8 cellular contexts compared by ENCODE assay signal in genomic region chr13:26186995-26187394, GRCh38. TPM values are rescaled to one million over a fixed set of nuclear protein-coding genes. Genes with fewer than 3 reads are reported as not detected.
DNase-seq lines count a peak whose midpoint lies in the region; ATAC-seq and TF ChIP-seq lines count a peak whose summit lies in the region.

No MANE protein-coding gene starts in this region.

- H3K36me3 ChIP-seq in CD8-positive, alpha-beta T cell (ENCODE audit: insufficient read depth, low read length), result no peaks in the 10 kb centered on the region
- H3K36me3 ChIP-seq in OCI-LY3 (replicated peaks; ENCODE audit: low read depth, low read length), result peaks cover 14% of the 10 kb centered on the region
- no peaks in the 10 kb centered on the region for H3K36me3 ChIP-seq in neuron (ENCODE audit: insufficient read depth, low read length)

- no peaks in the 10 kb centered on the region for H3K27me3 ChIP-seq in CD8-positive, alpha-beta T cell (ENCODE audit: insufficient read depth, low read length)
- H3K27me3 ChIP-seq in OCI-LY3 (ENCODE audit: low read depth, low read length) (no peaks in the 10 kb centered on the region), neuron (ENCODE audit: insufficient read depth, low read length) (no peaks in the 10 kb centered on the region)

- ATAC-seq in CD8-positive, alpha-beta T cell, result no peak
- ATAC-seq in esophagus mucosa (no peak), HG03039 (IDR thresholded peaks at IDR 0.05; ENCODE audit: unreplicated experiment) (no peak)

- peaks cover 15% of the 10 kb centered on the region for H3K36me3 Mint-ChIP-seq in CD8-positive, alpha-beta T cell

- intact Hi-C loops in CD8-positive, alpha-beta T cell (cut with DNase I, micrococcal nuclease), result loop anchor here (1.0 to 10.0 kb wide), 9 partner anchors 33 to 1238 kb away; partner anchors contain the start of genes CDK8 (in 2 of the 2), GTF3A (in 1 of the 2), MTMR6 (in 1 of the 2) and NUP58 (in 1 of the 2)

- DNase-seq in CD8-positive, alpha-beta T cell, result no peak
- peak; percentile 4 for DNase-seq in effector CD4-positive, alpha-beta T cell
- DNase-seq in stimulated activated CD4-positive, alpha-beta T cell treated with anti-CD3 and anti-CD28 coated beads, Interleukin-4, amount 100 ng/mL, for 1 hour, result no peak
- no peak for DNase-seq in islet precursor cell

- H4K20me1 ChIP-seq in OCI-LY3 (ENCODE audit: insufficient read depth, low read length), result no peaks in the 10 kb centered on the region

- peak overlapping the region; percentile 69 for H3K4me2 ChIP-seq in OCI-LY3 (ENCODE audit: low read length)

- H3K9ac ChIP-seq in OCI-LY3 (ENCODE audit: low read length), result no peak overlapping the region

- H3K4me1 ChIP-seq in CD8-positive, alpha-beta T cell (ENCODE audit: insufficient read depth, low read length), result peaks cover 9% of the 10 kb centered on the region
- H3K4me1 ChIP-seq in OCI-LY3 (ENCODE audit: low read length), result peaks cover 30% of the 10 kb centered on the region
- no peaks in the 10 kb centered on the region for H3K4me1 ChIP-seq in neuron (ENCODE audit: insufficient read depth, low read length)

- no peak for TF ChIP-seq CTCF in CD8-positive, alpha-beta T cell (IDR thresholded peaks at IDR 0.05)
- TF ChIP-seq CTCF in OCI-LY3 (IDR thresholded peaks at IDR 0.05; ENCODE audit: low read depth, low read length), result no peak

- peaks cover 36% of the 10 kb centered on the region for H3K4me1 Mint-ChIP-seq in CD8-positive, alpha-beta T cell (ENCODE audit: low read depth)

- POLR2A ChIA-PET in CD8-positive, alpha-beta T cell (lab: Charles Lee), result interaction anchor here (1.0 to 2.6 kb wide), 4 partner anchors 10 to 512 kb away, joined by 3 to 19 read pairs (median 8); partner anchors contain the start of gene RNF6

- peak overlapping the region; percentile 88 for H3K4me3 Mint-ChIP-seq in CD8-positive, alpha-beta T cell

- peak overlapping the region; percentile 95 for H3K27ac Mint-ChIP-seq in CD8-positive, alpha-beta T cell

- no peak overlapping the region for H3K27ac ChIP-seq in CD8-positive, alpha-beta T cell (ENCODE audit: low read depth, low read length)
- H3K27ac ChIP-seq in OCI-LY3 (ENCODE audit: low read length), result no peak overlapping the region; the same call in 1 of the 2 replicates

- H3K79me2 ChIP-seq in OCI-LY3 (ENCODE audit: low read length), result no peaks in the 10 kb centered on the region

- no peaks in the 10 kb centered on the region for H3K9me3 Mint-ChIP-seq in CD8-positive, alpha-beta T cell

- no peaks in the 10 kb centered on the region for H3K27me3 Mint-ChIP-seq in CD8-positive, alpha-beta T cell (ENCODE audit: low read depth)

- no peaks in the 10 kb centered on the region for H3K9me3 ChIP-seq in CD8-positive, alpha-beta T cell (ENCODE audit: low read length)
- H3K9me3 ChIP-seq in OCI-LY3 (ENCODE audit: insufficient read depth, low read length) (no peaks in the 10 kb centered on the region; the same call in 1 of the 2 replicates), neuron (ENCODE audit: low read length) (no peaks in the 10 kb centered on the region)

- CTCF ChIA-PET in CD8-positive, alpha-beta T cell (lab: Charles Lee), result interaction anchor here (1.0 to 6.9 kb wide), 8 partner anchors 8 to 534 kb away, joined by 3 to 185 read pairs (median 12); partner anchors contain the start of gene RNF6

- H2AFZ ChIP-seq in OCI-LY3 (ENCODE audit: low read depth, low read length), result no peak overlapping the region
- no peak overlapping the region for H2AFZ ChIP-seq in neuron (ENCODE audit: low read depth, low read length)

- peak overlapping the region; percentile 37 for H3K4me3 ChIP-seq in CD8-positive, alpha-beta T cell (ENCODE audit: low read depth, low read length)
- H3K4me3 ChIP-seq in OCI-LY3 (ENCODE audit: low read length) (peak overlapping the region; percentile 73), neuron (ENCODE audit: low read length) (peak overlapping the region; percentile 12)

RNA-seq across cellular contexts. Expression of gene RNF6, which starts 35.1 kb away (rescaled TPM):
- 10 to 100 TPM; 50.3 to 55.0 TPM for total RNA-seq in CD8-positive, alpha-beta T cell
- 28.9 TPM for total RNA-seq in esophagus mucosa

Comparison
In these comparisons a context has a peak if more than half of its experiments do, and no peak if none do; other contexts are left out.
1. H3K4me3 ChIP-seq: peak in every context shown above with its lines; median percentile 73 in OCI-LY3; 37 in CD8-positive, alpha-beta T cell; 12 in neuron.